ENCODE assay signal across 8 cellular contexts in the genomic region with DNA sequence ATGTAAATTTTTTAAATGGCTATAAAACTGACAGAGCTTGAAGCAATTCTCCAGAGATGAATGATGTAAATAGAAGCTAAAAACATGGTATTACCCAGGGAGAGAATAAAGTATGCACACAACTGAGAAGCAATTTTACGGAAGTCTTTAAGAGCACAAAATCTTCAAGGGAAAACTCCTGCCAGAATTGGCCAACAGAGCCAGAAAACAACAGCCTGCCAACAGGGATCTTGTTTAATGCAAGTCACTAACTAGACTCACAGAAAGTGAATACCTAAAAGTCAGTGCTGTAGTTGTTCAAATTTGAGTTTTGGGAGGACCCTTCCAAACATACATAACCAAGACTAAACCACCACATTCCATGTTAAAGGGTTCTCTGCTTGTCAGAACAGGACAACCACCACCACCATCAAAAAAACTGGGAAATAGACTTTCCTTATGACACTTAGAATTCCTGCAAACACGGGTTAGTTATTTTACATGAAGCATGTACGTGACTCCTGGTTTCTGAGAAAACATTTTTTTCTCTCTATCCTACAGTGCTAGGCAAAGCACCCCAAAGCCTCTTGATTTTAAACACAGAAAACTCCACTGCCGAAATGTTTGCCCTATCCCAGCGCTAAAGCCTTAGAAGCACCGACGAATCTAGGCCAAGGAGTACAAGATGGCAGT. TPM values are rescaled to one million over a fixed set of nuclear protein-coding genes. Genes with fewer than 3 reads are reported as not detected.
A peak's percentile ranks its signal among the peaks of the same experiment; 100 is the strongest.
DNase-seq lines count a peak whose midpoint lies in the region; ATAC-seq, FAIRE-seq and TF ChIP-seq lines count a peak whose summit lies in the region.

No MANE protein-coding gene starts in this region.

- TF ChIP-seq POLR2A in GM12892 (IDR thresholded peaks at IDR 0.05; ENCODE audit: low read depth, low read length) = no peak

- DNase-seq in GM12892 (ENCODE audit: insufficient read length) (no peak), OCI-M1 (lab: John Stamatoyannopoulos, UW) (peak; percentile 73), GOT3 (lab: John Stamatoyannopoulos, UW) (no peak), kidney tubule cell (ENCODE audit: low spot score) (no peak)
- no peak for DNase-seq in effector memory CD8-positive, alpha-beta T cell

- H3K36me3 Mint-ChIP-seq in effector memory CD8-positive, alpha-beta T cell (ENCODE audit: insufficient read depth) = peaks cover 29% of the 10 kb centered on the region
- H3K36me3 Mint-ChIP-seq in nephron (ENCODE audit: low read depth) = no peaks in the 10 kb centered on the region

- peaks cover 56 to 64% of the 10 kb centered on the region in 2 donors for H3K4me1 Mint-ChIP-seq in effector memory CD8-positive, alpha-beta T cell (ENCODE audit: low read depth in 2 of 2)
- H3K4me1 Mint-ChIP-seq in nephron = peaks cover 35% of the 10 kb centered on the region

- no peak for TF ChIP-seq CTCF in nephron (IDR thresholded peaks at IDR 0.05; ENCODE audit: unreplicated experiment in 3 of 3)

- H3K27ac Mint-ChIP-seq in effector memory CD8-positive, alpha-beta T cell = peak overlapping the region; percentile 97 to 98
- H3K27ac Mint-ChIP-seq in nephron = peak overlapping the region; percentile 67 to 88 (median 81)

- peak; percentile 63 for FAIRE-seq in GM12892 (lab: Jason Lieb, UNC)

- no peaks in the 10 kb centered on the region for H3K27me3 Mint-ChIP-seq in effector memory CD8-positive, alpha-beta T cell
- no peaks in the 10 kb centered on the region for H3K27me3 Mint-ChIP-seq in nephron (ENCODE audit: low read depth)

- H3K4me3 Mint-ChIP-seq in effector memory CD8-positive, alpha-beta T cell = peak overlapping the region; percentile 96 to 100
- H3K4me3 Mint-ChIP-seq in nephron = peak overlapping the region; percentile 90 to 91 (median 91)

- peaks cover 0 to 8% of the 10 kb centered on the region in 2 donors for H3K9me3 Mint-ChIP-seq in effector memory CD8-positive, alpha-beta T cell
- no peaks in the 10 kb centered on the region for H3K9me3 Mint-ChIP-seq in nephron

- no peak for ATAC-seq in effector memory CD8-positive, alpha-beta T cell (replicated peaks)
- ATAC-seq in HG02973 (IDR thresholded peaks at IDR 0.05; ENCODE audit: unreplicated experiment) (no peak), GM18907 (IDR thresholded peaks at IDR 0.05; ENCODE audit: unreplicated experiment) (no peak)

RNA-seq across cellular contexts. Expression of a gene that starts 1.6 kb away (rescaled TPM):
- 66.5 TPM for polyA plus RNA-seq in GM12892 (2012; ENCODE audit: missing spikeins)
